In the genomic region with DNA sequence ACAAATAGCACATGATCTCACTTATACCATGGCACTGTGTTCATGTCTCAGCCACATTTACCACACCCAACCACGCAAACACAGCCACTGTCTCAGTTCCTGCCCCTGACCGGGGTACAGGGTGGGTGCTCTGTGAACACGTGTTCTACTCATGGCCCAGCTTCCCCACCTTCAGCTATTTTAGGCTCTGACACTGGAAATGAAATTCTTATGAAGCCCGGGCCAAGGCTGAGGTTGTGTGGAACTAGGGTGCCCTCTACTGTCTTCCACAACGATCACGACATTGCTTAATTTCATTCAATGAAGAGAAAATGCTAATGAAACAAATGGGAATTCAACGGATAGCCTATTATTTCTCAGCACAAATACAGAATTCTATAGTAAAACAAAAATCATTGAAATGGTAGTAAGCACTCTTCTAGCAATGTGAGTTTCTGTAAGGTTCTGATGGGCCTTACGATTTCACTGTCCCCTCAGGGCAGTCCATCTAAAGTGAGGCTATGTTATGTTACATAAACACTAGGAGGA, we compare ENCODE assay signal across 8 cellular contexts. TPM values are rescaled to one million over a fixed set of nuclear protein-coding genes. Genes with fewer than 3 reads are reported as not detected.
DNase-seq lines count a peak whose midpoint lies in the region; ATAC-seq and TF ChIP-seq lines count a peak whose summit lies in the region.

No MANE protein-coding gene starts in this region.

- peak; percentile 43 for TF ChIP-seq RAD21 in Ishikawa (IDR thresholded peaks at IDR 0.05; ENCODE audit: low read depth)

- 8% methylated on average over 8 of the region's 8 CpGs for WGBS in prostate gland

- 0 out of 2 replicates have a peak, but pooled peaks cover 5% of the 10 kb centered on the region for H3K4me1 ChIP-seq in BLaER1
- peaks cover 7% of the 10 kb centered on the region for H3K4me1 ChIP-seq in prostate gland (replicated peaks)

- no peak for TF ChIP-seq EP300 in Ishikawa (IDR thresholded peaks at IDR 0.05; ENCODE audit: borderline replicate concordance)

- DNase-seq in OCI-M1 (lab: John Stamatoyannopoulos, UW): peak; percentile 59
- DNase-seq in foreskin fibroblast: peak; percentile 12 to 43
- DNase-seq in prostate gland (ENCODE audit: low spot score): no peak
- no peak for DNase-seq in dedifferentiated amniotic fluid mesenchymal stem cell (ENCODE audit: extremely low spot score)
- DNase-seq in activated CD4-positive, alpha-beta T cell treated with anti-CD3 and anti-CD28 coated beads for 1 hour: no peak

- H4K20me1 ChIP-seq in BLaER1: no peaks in the 10 kb centered on the region

- TF ChIP-seq POLR2A in prostate gland (IDR thresholded peaks at IDR 0.05): no peak

- peak overlapping the region; percentile 52 for H3K4me2 ChIP-seq in BLaER1

- H3K9me3 ChIP-seq in BLaER1 (peaks cover 6% of the 10 kb centered on the region; the same call in 1 of the 2 replicates), prostate gland (no peaks in the 10 kb centered on the region)

- no peak overlapping the region for H3K4me3 ChIP-seq in BLaER1
- no peak overlapping the region for H3K4me3 ChIP-seq in foreskin fibroblast (ENCODE audit: low read depth in 1 of 2, low read length in 2 of 2)
- no peak overlapping the region for H3K4me3 ChIP-seq in prostate gland

- H3K27me3 ChIP-seq in BLaER1: peaks cover 15% of the 10 kb centered on the region; the same call in 1 of the 2 replicates
- no peaks in the 10 kb centered on the region for H3K27me3 ChIP-seq in prostate gland (replicated peaks; ENCODE audit: insufficient read depth)

- H3K36me3 ChIP-seq in BLaER1 (no peaks in the 10 kb centered on the region), prostate gland (no peaks in the 10 kb centered on the region)

- no peak overlapping the region for H3K9ac ChIP-seq in BLaER1

- intact Hi-C loops in prostate gland (cut with DNase I): loop anchor here (5.0 kb wide), 1 partner anchor 1357 kb away; no protein-coding TSS in a partner anchor

- ATAC-seq in HG02798 (IDR thresholded peaks at IDR 0.05; ENCODE audit: poor library complexity, unreplicated experiment): no peak

- TF ChIP-seq CTCF in foreskin fibroblast (IDR thresholded peaks at IDR 0.05; ENCODE audit: low read depth, low read length) (peak; percentile 64), prostate gland (IDR thresholded peaks at IDR 0.05) (peak; percentile 14 to 53 (median 30))

- H3K27ac ChIP-seq in BLaER1: no peak overlapping the region
- H3K27ac ChIP-seq in prostate gland: no peak overlapping the region

TF ChIP-seq in Ishikawa, 13 proteins besides CTCF, POLR2A, EP300 and RAD21:
- no peak for TF ChIP-seq YY1 (IDR thresholded peaks at IDR 0.05; ENCODE audit: low read depth)
- TF ChIP-seq TCF12 (IDR thresholded peaks at IDR 0.05; ENCODE audit: low read depth): no peak
- TF ChIP-seq TAF1 (IDR thresholded peaks at IDR 0.05; ENCODE audit: low read depth): no peak
- no peak for TF ChIP-seq CREB1 (IDR thresholded peaks at IDR 0.05; ENCODE audit: low read depth)
- TF ChIP-seq, protein P1, sequence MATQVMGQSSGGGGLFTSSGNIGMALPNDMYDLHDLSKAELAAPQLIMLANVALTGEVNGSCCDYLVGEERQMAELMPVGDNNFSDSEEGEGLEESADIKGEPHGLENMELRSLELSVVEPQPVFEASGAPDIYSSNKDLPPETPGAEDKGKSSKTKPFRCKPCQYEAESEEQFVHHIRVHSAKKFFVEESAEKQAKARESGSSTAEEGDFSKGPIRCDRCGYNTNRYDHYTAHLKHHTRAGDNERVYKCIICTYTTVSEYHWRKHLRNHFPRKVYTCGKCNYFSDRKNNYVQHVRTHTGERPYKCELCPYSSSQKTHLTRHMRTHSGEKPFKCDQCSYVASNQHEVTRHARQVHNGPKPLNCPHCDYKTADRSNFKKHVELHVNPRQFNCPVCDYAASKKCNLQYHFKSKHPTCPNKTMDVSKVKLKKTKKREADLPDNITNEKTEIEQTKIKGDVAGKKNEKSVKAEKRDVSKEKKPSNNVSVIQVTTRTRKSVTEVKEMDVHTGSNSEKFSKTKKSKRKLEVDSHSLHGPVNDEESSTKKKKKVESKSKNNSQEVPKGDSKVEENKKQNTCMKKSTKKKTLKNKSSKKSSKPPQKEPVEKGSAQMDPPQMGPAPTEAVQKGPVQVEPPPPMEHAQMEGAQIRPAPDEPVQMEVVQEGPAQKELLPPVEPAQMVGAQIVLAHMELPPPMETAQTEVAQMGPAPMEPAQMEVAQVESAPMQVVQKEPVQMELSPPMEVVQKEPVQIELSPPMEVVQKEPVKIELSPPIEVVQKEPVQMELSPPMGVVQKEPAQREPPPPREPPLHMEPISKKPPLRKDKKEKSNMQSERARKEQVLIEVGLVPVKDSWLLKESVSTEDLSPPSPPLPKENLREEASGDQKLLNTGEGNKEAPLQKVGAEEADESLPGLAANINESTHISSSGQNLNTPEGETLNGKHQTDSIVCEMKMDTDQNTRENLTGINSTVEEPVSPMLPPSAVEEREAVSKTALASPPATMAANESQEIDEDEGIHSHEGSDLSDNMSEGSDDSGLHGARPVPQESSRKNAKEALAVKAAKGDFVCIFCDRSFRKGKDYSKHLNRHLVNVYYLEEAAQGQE (IDR thresholded peaks at IDR 0.05; ENCODE audit: low read depth): no peak
- TF ChIP-seq EGR1 (IDR thresholded peaks at IDR 0.05): no peak
- TF ChIP-seq, protein P2, sequence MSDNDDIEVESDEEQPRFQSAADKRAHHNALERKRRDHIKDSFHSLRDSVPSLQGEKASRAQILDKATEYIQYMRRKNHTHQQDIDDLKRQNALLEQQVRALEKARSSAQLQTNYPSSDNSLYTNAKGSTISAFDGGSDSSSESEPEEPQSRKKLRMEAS (IDR thresholded peaks at IDR 0.05): no peak
- TF ChIP-seq FOXM1 (IDR thresholded peaks at IDR 0.05; ENCODE audit: borderline replicate concordance, low read depth): no peak
- TF ChIP-seq ZBTB7A (IDR thresholded peaks at IDR 0.05; ENCODE audit: low read depth): no peak
- no peak for TF ChIP-seq CEBPB (IDR thresholded peaks at IDR 0.05)
- TF ChIP-seq NFIC (IDR thresholded peaks at IDR 0.05): no peak
- TF ChIP-seq TEAD4 (IDR thresholded peaks at IDR 0.05): no peak
TF ChIP-seq in Ishikawa: peak in this region for 0.

RNA-seq across cellular contexts. Expression of a gene that starts 2.1 kb away (rescaled TPM):
- under 1 TPM in 1 of 2 donors, not detected in 1; 0.14 TPM for total RNA-seq in prostate gland

Comparison
In these comparisons a context has a peak if more than half of its experiments do, and no peak if none do; other contexts are left out.
1. DNase-seq: peak in OCI-M1 (single experiment) and foreskin fibroblast (2 of 2); none in prostate gland (single experiment), dedifferentiated amniotic fluid mesenchymal stem cell (single experiment) and activated CD4-positive, alpha-beta T cell treated with anti-CD3 and anti-CD28 coated beads for 1 hour (single experiment).